ENCODE assay signal across 17 cellular contexts in genomic region chr3:111236833-111237713, GRCh38.
DNase-seq lines count a peak whose midpoint lies in the region; ATAC-seq, FAIRE-seq and TF ChIP-seq lines count a peak whose summit lies in the region.
"Had no signal": no experiment of that assay in that cellular context is flagged by ENCODE, and none has a peak within 500 bp of the region (broad histone marks: within the 10 kb centered on the region; RNA-seq: fewer than 3 reads in every experiment).

No MANE protein-coding gene starts in this region.

- peak; percentile 28 for DNase-seq in BJ (ENCODE audit: low read depth)
- peak; percentile 79 for DNase-seq in GM23248
- DNase-seq in astrocyte (ENCODE audit: low read depth) = peak; percentile 58
- DNase-seq in kidney epithelial cell (ENCODE audit: low read depth) = peak; percentile 45
- DNase-seq in Right ventricle myocardium superior = no peak
- no peak for DNase-seq in DMS114 treated with DMSO at 0.1 percent for 48 hours (lab: John Stamatoyannopoulos, UW; ENCODE audit: unreplicated experiment)
- DNase-seq in SW 1271 (lab: John Stamatoyannopoulos, UW) = no peak
- DNase-seq: colonic mucosa, erythroblast, NCI-H510A treated with DMSO at 0.1 percent for 48 hours, right lobe of liver, T-helper 1 cell had no signal

- H3K79me2 ChIP-seq in GM23248 (ENCODE audit: insufficient read depth) (no peaks in the 10 kb centered on the region), astrocyte (ENCODE audit: insufficient read depth, low read length) (no peaks in the 10 kb centered on the region)

- H3K27me3 ChIP-seq in BJ (ENCODE audit: control insufficient read depth, insufficient read depth, low read length) (no peaks in the 10 kb centered on the region), GM23248 (replicated peaks; ENCODE audit: insufficient read depth) (no peaks in the 10 kb centered on the region), astrocyte (ENCODE audit: insufficient read depth, low read length) (no peaks in the 10 kb centered on the region), kidney epithelial cell (ENCODE audit: control insufficient read depth, insufficient read depth, low read length) (no peaks in the 10 kb centered on the region)
- H3K27me3 ChIP-seq: colonic mucosa, right lobe of liver had no signal

- H3K4me2 ChIP-seq in GM23248 (ENCODE audit: unreplicated experiment) = peak overlapping the region; percentile 49
- peak overlapping the region; percentile 20 for H3K4me2 ChIP-seq in astrocyte (ENCODE audit: low read length)

- ATAC-seq in GM21390 (IDR thresholded peaks at IDR 0.05; ENCODE audit: unreplicated experiment) (no peak), Right ventricle myocardium superior (ENCODE audit: poor library complexity) (no peak)
- ATAC-seq: activated CD4-positive, CD25-positive, alpha-beta regulatory T cell treated with anti-CD3 and anti-CD28 coated beads, Interleukin-2, amount 50 U/mL, for 24 hours; right lobe of liver; stimulated activated effector memory CD8-positive, alpha-beta T cell treated with anti-CD3 and anti-CD28 coated beads, Interleukin-12 subunit alpha, Interleukin-12 subunit beta, amount 100 ng/mL, for 72 hours had no signal

- H3K27me3 Mint-ChIP-seq in astrocyte (ENCODE audit: low read depth, unreplicated experiment) = no peaks in the 10 kb centered on the region
- H3K27me3 Mint-ChIP-seq: type B pancreatic cell had no signal

- H3K9me2 ChIP-seq in GM23248 (ENCODE audit: insufficient read depth) = no peaks in the 10 kb centered on the region

- CTCF ChIA-PET in BJ (lab: Yijun Ruan, JAX) = no interaction called here

- no peaks in the 10 kb centered on the region for H4K20me1 ChIP-seq in GM23248 (ENCODE audit: insufficient read depth)
- no peaks in the 10 kb centered on the region for H4K20me1 ChIP-seq in astrocyte (ENCODE audit: insufficient read depth, low read length)

- no peaks in the 10 kb centered on the region for H3K36me3 Mint-ChIP-seq in astrocyte (ENCODE audit: low read depth, unreplicated experiment)
- H3K36me3 Mint-ChIP-seq: stimulated activated effector memory CD8-positive, alpha-beta T cell treated with anti-CD3 and anti-CD28 coated beads, Interleukin-12 subunit alpha, Interleukin-12 subunit beta, amount 100 ng/mL, for 72 hours; type B pancreatic cell had no signal

- H3F3A ChIP-seq in GM23248 (ENCODE audit: insufficient read depth) = peaks cover 21% of the 10 kb centered on the region

- H3K36me3 ChIP-seq in BJ (ENCODE audit: control insufficient read depth, insufficient read depth, low read length) (no peaks in the 10 kb centered on the region), GM23248 (ENCODE audit: low read depth) (no peaks in the 10 kb centered on the region), astrocyte (ENCODE audit: insufficient read depth, low read length) (no peaks in the 10 kb centered on the region), kidney epithelial cell (ENCODE audit: control insufficient read depth, insufficient read depth, low read length) (no peaks in the 10 kb centered on the region)
- H3K36me3 ChIP-seq: colonic mucosa, right lobe of liver had no signal

- H3K4me3 Mint-ChIP-seq in astrocyte (ENCODE audit: unreplicated experiment) = no peak overlapping the region
- H3K4me3 Mint-ChIP-seq: stimulated activated effector memory CD8-positive, alpha-beta T cell treated with anti-CD3 and anti-CD28 coated beads, Interleukin-12 subunit alpha, Interleukin-12 subunit beta, amount 100 ng/mL, for 72 hours; type B pancreatic cell had no signal

- peaks cover 7% of the 10 kb centered on the region for H3K9me3 Mint-ChIP-seq in astrocyte (ENCODE audit: unreplicated experiment)
- H3K9me3 Mint-ChIP-seq: stimulated activated effector memory CD8-positive, alpha-beta T cell treated with anti-CD3 and anti-CD28 coated beads, Interleukin-12 subunit alpha, Interleukin-12 subunit beta, amount 100 ng/mL, for 72 hours had no signal

- peaks cover 9% of the 10 kb centered on the region for H3K4me1 Mint-ChIP-seq in astrocyte (ENCODE audit: low read depth, unreplicated experiment)

- H3K9me3 ChIP-seq in GM23248 (ENCODE audit: low read depth) = no peaks in the 10 kb centered on the region
- H3K9me3 ChIP-seq in astrocyte (ENCODE audit: insufficient read depth, low read depth, low read length) = peaks cover 2% of the 10 kb centered on the region
- H3K9me3 ChIP-seq: colonic mucosa, right lobe of liver had no signal

- H2AFZ ChIP-seq in GM23248 (0 out of 2 replicates have a peak overlapping the region, but pooled peaks have one; percentile 2), astrocyte (ENCODE audit: low read depth, low read length) (no peak overlapping the region)

- no peak overlapping the region for H3K27ac Mint-ChIP-seq in astrocyte (ENCODE audit: unreplicated experiment)
- H3K27ac Mint-ChIP-seq: stimulated activated effector memory CD8-positive, alpha-beta T cell treated with anti-CD3 and anti-CD28 coated beads, Interleukin-12 subunit alpha, Interleukin-12 subunit beta, amount 100 ng/mL, for 72 hours; type B pancreatic cell had no signal

- TF ChIP-seq CTCF in BJ (IDR thresholded peaks at IDR 0.05; ENCODE audit: insufficient read depth, low read depth, low read length) (no peak), astrocyte (IDR thresholded peaks at IDR 0.05; ENCODE audit: insufficient read depth, low read depth, low read length) (no peak), kidney epithelial cell (IDR thresholded peaks at IDR 0.05; ENCODE audit: insufficient read depth, low read length, poor library complexity, severe bottlenecking) (no peak)

- H3K4me1 ChIP-seq in GM23248 (ENCODE audit: insufficient read depth) (peaks cover 20% of the 10 kb centered on the region), astrocyte (ENCODE audit: insufficient read depth, low read length) (peaks cover 3% of the 10 kb centered on the region)
- H3K4me1 ChIP-seq: colonic mucosa, right lobe of liver had no signal

- intact Hi-C loops in Right ventricle myocardium superior (cut with DNase I) = no loop called here

- FAIRE-seq in astrocyte (lab: Jason Lieb, UNC) = peak; percentile 93
- FAIRE-seq: H1 had no signal

- in situ Hi-C loops in GM23248 (cut with MboI) = no loop called here

- WGBS in GM23248 (ENCODE audit: low coverage in 1 of 2, low lambda C conversion rate in 2 of 2, missing lambda C conversion rate in 2 of 2), 2 experiments = 38 to 41% methylated on average over 6 of the region's 6 CpGs

- no peak overlapping the region for H3K4me3 ChIP-seq in BJ (ENCODE audit: low read depth, low read length)
- no peak overlapping the region for H3K4me3 ChIP-seq in GM23248
- no peak overlapping the region for H3K4me3 ChIP-seq in astrocyte (ENCODE audit: insufficient read depth, low read depth, low read length)
- no peak overlapping the region for H3K4me3 ChIP-seq in kidney epithelial cell (ENCODE audit: low read depth, low read length)
- H3K4me3 ChIP-seq: colonic mucosa, right lobe of liver had no signal

- POLR2A ChIA-PET in BJ (lab: Charles Lee) = interaction anchor here (0.6 kb wide), 1 partner anchor 105 kb away, joined by 4 read pairs; no protein-coding TSS in a partner anchor

- H3K27ac ChIP-seq in GM23248 = peak overlapping the region; percentile 76
- no peak overlapping the region for H3K27ac ChIP-seq in astrocyte (ENCODE audit: low read depth, low read length)
- H3K27ac ChIP-seq: colonic mucosa, right lobe of liver had no signal

- H3K9ac ChIP-seq in GM23248 (peak overlapping the region; percentile 55), astrocyte (ENCODE audit: low read length) (no peak overlapping the region)

Comparison
In these comparisons a context has a peak if more than half of its experiments do, and no peak if none do; other contexts are left out.
1. DNase-seq: peak in BJ (single experiment), GM23248 (single experiment), astrocyte (single experiment) and kidney epithelial cell (single experiment); none in Right ventricle myocardium superior (single experiment), DMS114 treated with DMSO at 0.1 percent for 48 hours (single experiment) and SW 1271 (0 of 2).